ENCODE assay signal across 8 cellular contexts in the genomic region with DNA sequence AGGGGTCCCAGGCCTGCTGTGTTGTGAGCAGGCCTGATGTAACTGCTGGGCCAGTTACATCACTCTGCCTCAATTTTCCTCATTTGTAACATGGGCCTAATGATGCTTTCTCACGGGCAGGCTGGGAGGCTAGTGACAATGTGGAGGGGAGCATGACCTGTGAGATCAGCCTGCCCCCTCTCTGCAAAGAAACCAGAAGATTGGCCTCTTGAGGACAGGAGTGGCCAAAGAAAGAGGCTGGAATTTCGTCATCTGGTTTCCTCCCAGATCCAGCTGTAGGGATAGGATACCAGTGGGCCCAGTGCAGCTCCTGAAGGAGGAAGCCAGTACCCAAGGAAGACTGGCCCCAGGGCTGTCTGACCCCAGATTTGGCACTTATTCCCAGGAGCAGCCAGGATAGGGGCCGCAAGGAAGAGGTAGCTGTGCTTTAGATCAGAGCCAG. TPM values are rescaled to one million over a fixed set of nuclear protein-coding genes. Genes with fewer than 3 reads are reported as not detected.
DNase-seq lines count a peak whose midpoint lies in the region; ATAC-seq and TF ChIP-seq lines count a peak whose summit lies in the region.

No MANE protein-coding gene starts in this region.

- H3K27ac ChIP-seq in HUES48 (ENCODE audit: low read depth, low read length), result peak overlapping the region; percentile 80

- peak overlapping the region; percentile 92 for H3K4me3 Mint-ChIP-seq in activated naive CD8-positive, alpha-beta T cell treated with anti-CD3 and anti-CD28 coated beads, Interleukin-2, amount 10 ng/mL, durations not matched to agents 7 days and 5 days
- peak overlapping the region; percentile 89 to 95 for H3K4me3 Mint-ChIP-seq in stimulated activated naive CD8-positive, alpha-beta T cell treated with anti-CD3 and anti-CD28 coated beads, Interleukin-15, amount 100 ng/mL, for 72 hours

- H3K9me3 ChIP-seq in HUES48 (ENCODE audit: control insufficient read depth, insufficient read depth, low read length), result no peaks in the 10 kb centered on the region

- peaks cover 47% of the 10 kb centered on the region for H3K4me1 ChIP-seq in HUES48 (ENCODE audit: control insufficient read depth, insufficient read depth, low read length)

- H3K27me3 Mint-ChIP-seq in activated naive CD8-positive, alpha-beta T cell treated with anti-CD3 and anti-CD28 coated beads, Interleukin-2, amount 10 ng/mL, durations not matched to agents 7 days and 5 days, result no peaks in the 10 kb centered on the region
- H3K27me3 Mint-ChIP-seq in stimulated activated naive CD8-positive, alpha-beta T cell treated with anti-CD3 and anti-CD28 coated beads, Interleukin-15, amount 100 ng/mL, for 72 hours, result no peaks in the 10 kb centered on the region

- H3K4me3 ChIP-seq in AG10803 (ENCODE audit: low read length) (peak overlapping the region; percentile 80), HUES48 (ENCODE audit: low read depth, low read length) (peak overlapping the region; percentile 92; the same call in 1 of the 2 replicates)

- peaks cover 62% of the 10 kb centered on the region for H3K4me1 Mint-ChIP-seq in activated naive CD8-positive, alpha-beta T cell treated with anti-CD3 and anti-CD28 coated beads, Interleukin-2, amount 10 ng/mL, durations not matched to agents 7 days and 5 days
- H3K4me1 Mint-ChIP-seq in stimulated activated naive CD8-positive, alpha-beta T cell treated with anti-CD3 and anti-CD28 coated beads, Interleukin-15, amount 100 ng/mL, for 72 hours, result peaks cover 80% of the 10 kb centered on the region

- TF ChIP-seq CTCF in AG10803 (conservative IDR thresholded peaks at IDR 0.05; ENCODE audit: low read length), result peak; percentile 25

- peak overlapping the region; percentile 92 for H3K27ac Mint-ChIP-seq in activated naive CD8-positive, alpha-beta T cell treated with anti-CD3 and anti-CD28 coated beads, Interleukin-2, amount 10 ng/mL, durations not matched to agents 7 days and 5 days
- H3K27ac Mint-ChIP-seq in stimulated activated naive CD8-positive, alpha-beta T cell treated with anti-CD3 and anti-CD28 coated beads, Interleukin-15, amount 100 ng/mL, for 72 hours, result peak overlapping the region; percentile 99

- no peaks in the 10 kb centered on the region for H3K36me3 ChIP-seq in HUES48 (ENCODE audit: control insufficient read depth, insufficient read depth, low read length)

- H3K36me3 Mint-ChIP-seq in activated naive CD8-positive, alpha-beta T cell treated with anti-CD3 and anti-CD28 coated beads, Interleukin-2, amount 10 ng/mL, durations not matched to agents 7 days and 5 days, result peaks cover 14% of the 10 kb centered on the region

- DNase-seq in AG10803 (ENCODE audit: low read depth) (peak; percentile 88), iPS DF 19.7 (ENCODE audit: low read depth, low spot score) (peak; percentile 63), NCI-H446 (lab: John Stamatoyannopoulos, UW) (no peak)
- DNase-seq in activated naive CD8-positive, alpha-beta T cell treated with anti-CD3 and anti-CD28 coated beads, Interleukin-2, amount 10 ng/mL, durations not matched to agents 7 days and 5 days, result no peak
- DNase-seq in stimulated activated naive CD8-positive, alpha-beta T cell treated with anti-CD3 and anti-CD28 coated beads, Interleukin-15, amount 100 ng/mL, for 72 hours, result no peak
- no peak for DNase-seq in activated CD4-positive, CD25-positive, alpha-beta regulatory T cell treated with anti-CD3 and anti-CD28 coated beads, Interleukin-2, amount 50 U/mL, for 72 hours

- POLR2A ChIA-PET in activated naive CD8-positive, alpha-beta T cell treated with anti-CD3 and anti-CD28 coated beads, Interleukin-2, amount 10 ng/mL, durations not matched to agents 7 days and 5 days (lab: Charles Lee), result interaction anchor here (1.0 to 11.5 kb wide), 4 partner anchors 14 to 147 kb away, joined by 4 to 327 read pairs (median 138); no protein-coding TSS in a partner anchor

- H3K9ac ChIP-seq in HUES48 (ENCODE audit: low read depth, low read length), result peak overlapping the region; percentile 47

- H3K27me3 ChIP-seq in HUES48 (ENCODE audit: control insufficient read depth, insufficient read depth, low read length), result 0 out of 2 replicates have a peak, but pooled peaks cover 5% of the 10 kb centered on the region

- ATAC-seq in activated naive CD8-positive, alpha-beta T cell treated with anti-CD3 and anti-CD28 coated beads, Interleukin-2, amount 10 ng/mL, durations not matched to agents 7 days and 5 days (ENCODE audit: low read depth), result no peak
- no peak for ATAC-seq in stimulated activated naive CD8-positive, alpha-beta T cell treated with anti-CD3 and anti-CD28 coated beads, Interleukin-15, amount 100 ng/mL, for 72 hours
- ATAC-seq in GM19463 (IDR thresholded peaks at IDR 0.05; ENCODE audit: unreplicated experiment), result no peak

- H3K9me3 Mint-ChIP-seq in activated naive CD8-positive, alpha-beta T cell treated with anti-CD3 and anti-CD28 coated beads, Interleukin-2, amount 10 ng/mL, durations not matched to agents 7 days and 5 days, result no peaks in the 10 kb centered on the region
- no peaks in the 10 kb centered on the region for H3K9me3 Mint-ChIP-seq in stimulated activated naive CD8-positive, alpha-beta T cell treated with anti-CD3 and anti-CD28 coated beads, Interleukin-15, amount 100 ng/mL, for 72 hours

RNA-seq across cellular contexts. Expression of a gene that starts 0.6 kb away (rescaled TPM):
- total RNA-seq in activated naive CD8-positive, alpha-beta T cell treated with anti-CD3 and anti-CD28 coated beads, Interleukin-2, amount 10 ng/mL, durations not matched to agents 7 days and 5 days, result 100 to 1,000 TPM; 218 to 229 TPM

Comparison
In these comparisons a context has a peak if more than half of its experiments do, and no peak if none do; other contexts are left out.
1. DNase-seq: peak in AG10803 (single experiment) and iPS DF 19.7 (single experiment); none in activated naive CD8-positive, alpha-beta T cell treated with anti-CD3 and anti-CD28 coated beads, Interleukin-2, amount 10 ng/mL, durations not matched to agents 7 days and 5 days (single experiment), stimulated activated naive CD8-positive, alpha-beta T cell treated with anti-CD3 and anti-CD28 coated beads, Interleukin-15, amount 100 ng/mL, for 72 hours (0 of 2), activated CD4-positive, CD25-positive, alpha-beta regulatory T cell treated with anti-CD3 and anti-CD28 coated beads, Interleukin-2, amount 50 U/mL, for 72 hours (single experiment) and NCI-H446 (0 of 2).